ENCODE assay signal across 11 cellular contexts in the genomic region with DNA sequence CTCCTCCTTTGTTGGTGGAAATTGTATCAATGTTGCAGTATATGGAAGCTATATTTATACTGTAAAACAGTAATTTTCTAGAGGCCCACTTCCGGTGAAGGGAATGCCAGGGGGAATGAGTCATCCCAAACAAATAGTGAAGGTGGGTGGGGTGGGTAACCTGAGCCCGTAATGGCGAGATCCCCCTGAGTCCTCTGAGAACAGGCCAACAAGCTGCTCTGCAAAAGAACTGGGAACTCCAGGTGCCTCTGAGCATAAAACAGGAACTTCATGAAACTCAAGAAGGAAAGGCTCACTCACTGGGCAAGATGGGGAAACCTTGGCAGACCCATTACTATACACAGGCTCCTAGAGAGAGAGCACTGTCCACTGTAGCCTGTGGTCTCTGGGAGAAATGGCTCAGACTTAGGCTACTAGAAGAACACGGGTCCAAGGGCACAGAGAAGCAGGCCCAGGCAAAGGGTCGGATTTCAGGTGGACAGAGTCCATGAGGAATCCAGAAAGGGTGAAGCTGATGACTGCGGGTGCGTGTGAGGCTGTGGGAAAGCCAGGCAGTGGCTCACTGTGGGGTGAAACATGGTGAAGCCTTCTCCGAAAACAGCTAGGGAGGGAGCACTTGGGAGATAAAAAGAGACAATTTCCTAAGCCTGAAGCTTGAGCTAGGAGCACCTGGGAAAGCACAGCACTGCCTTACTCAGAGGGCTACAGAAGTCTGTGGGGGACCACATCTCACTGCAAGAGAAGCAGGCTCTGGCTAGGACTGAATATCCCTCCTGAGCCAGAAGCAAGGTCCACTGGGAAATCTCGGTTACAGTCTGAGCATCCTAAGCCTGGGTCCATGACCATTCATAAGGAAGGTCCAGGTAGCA. TPM values are rescaled to one million over a fixed set of nuclear protein-coding genes. Genes with fewer than 3 reads are reported as not detected.
DNase-seq lines count a peak whose midpoint lies in the region; ATAC-seq and TF ChIP-seq lines count a peak whose summit lies in the region.
"Had no signal": no experiment of that assay in that cellular context is flagged by ENCODE, and none has a peak within 500 bp of the region (broad histone marks: within the 10 kb centered on the region; RNA-seq: fewer than 3 reads in every experiment).

No MANE protein-coding gene starts in this region.

- no peak overlapping the region for H3K4me3 ChIP-seq in HEK293 (ENCODE audit: low read depth, low read length)
- no peak overlapping the region for H3K4me3 ChIP-seq in dorsolateral prefrontal cortex
- no peak overlapping the region for H3K4me3 ChIP-seq in skeletal muscle cell (ENCODE audit: low read depth, low read length)

- H3K4me1 ChIP-seq in HEK293 (ENCODE audit: control insufficient read depth, insufficient read depth, low read length), result peaks cover 17% of the 10 kb centered on the region

- DNase-seq in NCI-H2196 treated with DMSO at 0.1 percent for 48 hours (lab: John Stamatoyannopoulos, UW; ENCODE audit: unreplicated experiment) (peak; percentile 15), dorsolateral prefrontal cortex (no peak), skeletal muscle cell (ENCODE audit: low read depth) (peak; percentile 65), NCI-H526 treated with DMSO at 0.1 percent for 48 hours (lab: John Stamatoyannopoulos, UW) (no peak)
- no peak for DNase-seq in activated CD8-positive, alpha-beta memory T cell treated with anti-CD3 and anti-CD28 coated beads, Interleukin-2, amount 10 ng/mL, durations not matched to agents 7 days and 5 days
- DNase-seq: activated effector memory CD4-positive, alpha-beta T cell treated with anti-CD3 and anti-CD28 coated beads, Interleukin-2, amount 50 U/mL, for 16 hours; NCI-H524 had no signal

- H3K27me3 ChIP-seq in dorsolateral prefrontal cortex, result no peaks in the 10 kb centered on the region

- H3K4me3 Mint-ChIP-seq in activated CD8-positive, alpha-beta memory T cell treated with anti-CD3 and anti-CD28 coated beads, Interleukin-2, amount 10 ng/mL, durations not matched to agents 7 days and 5 days, result no peak overlapping the region
- H3K4me3 Mint-ChIP-seq: neural crest cell had no signal

- H3K27ac ChIP-seq in HEK293 (ENCODE audit: extremely low read depth, low read depth, low read length), result peak overlapping the region; percentile 91
- peak overlapping the region in 48 of 59 donors; percentile 7 to 89 (median 62) for H3K27ac ChIP-seq in dorsolateral prefrontal cortex

- CTCF ChIA-PET in HEK293 (lab: Yijun Ruan, JAX), result interaction anchor here (0.6 to 5.6 kb wide), 5 partner anchors 9 to 112 kb away, joined by 3 to 34 read pairs (median 4); no protein-coding TSS in a partner anchor
- CTCF ChIA-PET in activated CD8-positive, alpha-beta memory T cell treated with anti-CD3 and anti-CD28 coated beads, Interleukin-2, amount 10 ng/mL, durations not matched to agents 7 days and 5 days (lab: Charles Lee), result interaction anchor here (1.0 to 1.1 kb wide), 2 partner anchors 9 to 22 kb away, joined by 3 to 4 read pairs; no protein-coding TSS in a partner anchor

- peaks cover 7 to 53% of the 10 kb centered on the region in 2 experiments; a peak in 2 of 3 replicates for H3K36me3 ChIP-seq in HEK293 (ENCODE audit: control insufficient read depth in 2 of 2, insufficient read depth in 1 of 2, low read length in 2 of 2)

- intact Hi-C loops in dorsolateral prefrontal cortex (cut with DNase I), result no loop called here

- H3K9me3 ChIP-seq in HEK293 (ENCODE audit: control insufficient read depth, insufficient read depth, low read depth, low read length), result no peaks in the 10 kb centered on the region

- no peak overlapping the region for H3K27ac Mint-ChIP-seq in activated CD8-positive, alpha-beta memory T cell treated with anti-CD3 and anti-CD28 coated beads, Interleukin-2, amount 10 ng/mL, durations not matched to agents 7 days and 5 days

- no peaks in the 10 kb centered on the region for H3K9me3 Mint-ChIP-seq in activated CD8-positive, alpha-beta memory T cell treated with anti-CD3 and anti-CD28 coated beads, Interleukin-2, amount 10 ng/mL, durations not matched to agents 7 days and 5 days (ENCODE audit: low read depth)
- H3K9me3 Mint-ChIP-seq: neural crest cell had no signal

- peaks cover 14% of the 10 kb centered on the region for H3K27me3 Mint-ChIP-seq in activated CD8-positive, alpha-beta memory T cell treated with anti-CD3 and anti-CD28 coated beads, Interleukin-2, amount 10 ng/mL, durations not matched to agents 7 days and 5 days

- POLR2A ChIA-PET in HEK293 (lab: Yijun Ruan, JAX), result interaction anchor here (0.6 to 1.6 kb wide), 4 partner anchors 18 to 460 kb away, joined by 3 to 8 read pairs (median 3); a partner anchor contains a TSS

- TF ChIP-seq CTCF in HEK293 (tag by site-specific recombination; IDR thresholded peaks at IDR 0.05) (no peak), dorsolateral prefrontal cortex (IDR thresholded peaks at IDR 0.05 in 54 of 56, conservative IDR thresholded peaks at IDR 0.05 in 2 of 56; ENCODE audit: low read depth in 1 of 56, partially characterized antibody in 56 of 56) (no peak)

- no peak for ATAC-seq in activated CD8-positive, alpha-beta memory T cell treated with anti-CD3 and anti-CD28 coated beads, Interleukin-2, amount 10 ng/mL, durations not matched to agents 7 days and 5 days
- ATAC-seq in HG02642 (IDR thresholded peaks at IDR 0.05; ENCODE audit: poor library complexity, unreplicated experiment), result no peak
- no peak for ATAC-seq in GM21786 (IDR thresholded peaks at IDR 0.05; ENCODE audit: unreplicated experiment)

- no peaks in the 10 kb centered on the region for H3K4me1 Mint-ChIP-seq in activated CD8-positive, alpha-beta memory T cell treated with anti-CD3 and anti-CD28 coated beads, Interleukin-2, amount 10 ng/mL, durations not matched to agents 7 days and 5 days

- no peaks in the 10 kb centered on the region for H3K36me3 Mint-ChIP-seq in activated CD8-positive, alpha-beta memory T cell treated with anti-CD3 and anti-CD28 coated beads, Interleukin-2, amount 10 ng/mL, durations not matched to agents 7 days and 5 days

TF ChIP-seq in HEK293, 187 proteins besides CTCF, POLR2A, EP300 and RAD21 (continues in another document):
- no peak for TF ChIP-seq ZNF473 (tag by site-specific recombination; IDR thresholded peaks at IDR 0.05)
- no peak for TF ChIP-seq ZNF585B (tag by site-specific recombination; IDR thresholded peaks at IDR 0.05)
- TF ChIP-seq ZNF174 (tag by site-specific recombination; IDR thresholded peaks at IDR 0.05), result no peak
- TF ChIP-seq, protein P1, sequence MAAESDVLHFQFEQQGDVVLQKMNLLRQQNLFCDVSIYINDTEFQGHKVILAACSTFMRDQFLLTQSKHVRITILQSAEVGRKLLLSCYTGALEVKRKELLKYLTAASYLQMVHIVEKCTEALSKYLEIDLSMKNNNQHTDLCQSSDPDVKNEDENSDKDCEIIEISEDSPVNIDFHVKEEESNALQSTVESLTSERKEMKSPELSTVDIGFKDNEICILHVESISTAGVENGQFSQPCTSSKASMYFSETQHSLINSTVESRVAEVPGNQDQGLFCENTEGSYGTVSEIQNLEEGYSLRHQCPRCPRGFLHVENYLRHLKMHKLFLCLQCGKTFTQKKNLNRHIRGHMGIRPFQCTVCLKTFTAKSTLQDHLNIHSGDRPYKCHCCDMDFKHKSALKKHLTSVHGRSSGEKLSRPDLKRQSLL (tag by site-specific recombination; IDR thresholded peaks at IDR 0.05), result 0 out of 2 replicates have a peak, but pooled peaks have one; percentile 31
- TF ChIP-seq, protein P2, sequence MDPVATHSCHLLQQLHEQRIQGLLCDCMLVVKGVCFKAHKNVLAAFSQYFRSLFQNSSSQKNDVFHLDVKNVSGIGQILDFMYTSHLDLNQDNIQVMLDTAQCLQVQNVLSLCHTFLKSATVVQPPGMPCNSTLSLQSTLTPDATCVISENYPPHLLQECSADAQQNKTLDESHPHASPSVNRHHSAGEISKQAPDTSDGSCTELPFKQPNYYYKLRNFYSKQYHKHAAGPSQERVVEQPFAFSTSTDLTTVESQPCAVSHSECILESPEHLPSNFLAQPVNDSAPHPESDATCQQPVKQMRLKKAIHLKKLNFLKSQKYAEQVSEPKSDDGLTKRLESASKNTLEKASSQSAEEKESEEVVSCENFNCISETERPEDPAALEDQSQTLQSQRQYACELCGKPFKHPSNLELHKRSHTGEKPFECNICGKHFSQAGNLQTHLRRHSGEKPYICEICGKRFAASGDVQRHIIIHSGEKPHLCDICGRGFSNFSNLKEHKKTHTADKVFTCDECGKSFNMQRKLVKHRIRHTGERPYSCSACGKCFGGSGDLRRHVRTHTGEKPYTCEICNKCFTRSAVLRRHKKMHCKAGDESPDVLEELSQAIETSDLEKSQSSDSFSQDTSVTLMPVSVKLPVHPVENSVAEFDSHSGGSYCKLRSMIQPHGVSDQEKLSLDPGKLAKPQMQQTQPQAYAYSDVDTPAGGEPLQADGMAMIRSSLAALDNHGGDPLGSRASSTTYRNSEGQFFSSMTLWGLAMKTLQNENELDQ (tag by site-specific recombination; IDR thresholded peaks at IDR 0.05; ENCODE audit: low read depth), result no peak
- peak; percentile 58; the same call in 1 of the 2 replicates for TF ChIP-seq ZFP69B (tag by site-specific recombination; IDR thresholded peaks at IDR 0.05)
- TF ChIP-seq ZBTB17 (tag by site-specific recombination; IDR thresholded peaks at IDR 0.05), result peak; percentile 96
- TF ChIP-seq ZNF600 (tag by site-specific recombination; IDR thresholded peaks at IDR 0.05), result peak; percentile 71
- TF ChIP-seq ZNF529 (tag by site-specific recombination; IDR thresholded peaks at IDR 0.05; ENCODE audit: insufficient replicate concordance), result no peak
- TF ChIP-seq, protein P3, sequence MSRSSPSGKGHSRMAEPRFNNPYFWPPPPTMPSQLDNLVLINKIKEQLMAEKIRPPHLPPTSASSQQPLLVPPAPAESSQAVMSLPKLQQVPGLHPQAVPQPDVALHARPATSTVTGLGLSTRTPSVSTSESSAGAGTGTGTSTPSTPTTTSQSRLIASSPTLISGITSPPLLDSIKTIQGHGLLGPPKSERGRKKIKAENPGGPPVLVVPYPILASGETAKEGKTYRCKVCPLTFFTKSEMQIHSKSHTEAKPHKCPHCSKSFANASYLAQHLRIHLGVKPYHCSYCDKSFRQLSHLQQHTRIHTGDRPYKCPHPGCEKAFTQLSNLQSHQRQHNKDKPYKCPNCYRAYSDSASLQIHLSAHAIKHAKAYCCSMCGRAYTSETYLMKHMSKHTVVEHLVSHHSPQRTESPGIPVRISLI (tag by site-specific recombination; IDR thresholded peaks at IDR 0.05), result no peak

RNA-seq across cellular contexts. Expression of a gene that starts 19.8 kb away (rescaled TPM):
- 100 to 1,000 TPM in 29 of 120 experiments, 10 to 100 TPM in 91; 31.8 to 211 (median 79.7) TPM for total RNA-seq in dorsolateral prefrontal cortex
- total RNA-seq in activated CD8-positive, alpha-beta memory T cell treated with anti-CD3 and anti-CD28 coated beads, Interleukin-2, amount 10 ng/mL, durations not matched to agents 7 days and 5 days, result not detected

RNA-seq across cellular contexts. Expression of a gene that starts 58.1 kb away (rescaled TPM):
- total RNA-seq in dorsolateral prefrontal cortex, result 10 to 100 TPM in 67 of 120 experiments, 1 to 10 TPM in 53; 3.3 to 18.7 (median 10.3) TPM
- total RNA-seq in activated CD8-positive, alpha-beta memory T cell treated with anti-CD3 and anti-CD28 coated beads, Interleukin-2, amount 10 ng/mL, durations not matched to agents 7 days and 5 days, result under 1 TPM; 0.20 to 0.47 TPM

RNA-seq across cellular contexts. Expression of a gene that starts 58.5 kb away (rescaled TPM):
- 10 to 100 TPM; 28.2 to 72.1 (median 48.6) TPM for total RNA-seq in dorsolateral prefrontal cortex
- under 1 TPM in 1 of 2 experiments, not detected in 1; 0.66 TPM for total RNA-seq in activated CD8-positive, alpha-beta memory T cell treated with anti-CD3 and anti-CD28 coated beads, Interleukin-2, amount 10 ng/mL, durations not matched to agents 7 days and 5 days

Comparison
In these comparisons a context has a peak if more than half of its experiments do, and no peak if none do; other contexts are left out.
1. DNase-seq: peak in NCI-H2196 treated with DMSO at 0.1 percent for 48 hours (single experiment) and skeletal muscle cell (single experiment); none in dorsolateral prefrontal cortex (0 of 10), activated CD8-positive, alpha-beta memory T cell treated with anti-CD3 and anti-CD28 coated beads, Interleukin-2, amount 10 ng/mL, durations not matched to agents 7 days and 5 days (single experiment) and NCI-H526 treated with DMSO at 0.1 percent for 48 hours (single experiment).
2. RNA of a gene that starts 19.8 kb away (total RNA-seq): 31.8 to 211 TPM in dorsolateral prefrontal cortex; not detected in activated CD8-positive, alpha-beta memory T cell treated with anti-CD3 and anti-CD28 coated beads, Interleukin-2, amount 10 ng/mL, durations not matched to agents 7 days and 5 days; every median in the first group is over 10 times any median in the second.
3. RNA of a gene that starts 58.5 kb away (total RNA-seq): 28.2 to 72.1 TPM in dorsolateral prefrontal cortex; 0.66 TPM in activated CD8-positive, alpha-beta memory T cell treated with anti-CD3 and anti-CD28 coated beads, Interleukin-2, amount 10 ng/mL, durations not matched to agents 7 days and 5 days; every median in the first group is over 10 times any median in the second.